Comparison of ENCODE assay signal across 1 cellular context in the genomic region with DNA sequence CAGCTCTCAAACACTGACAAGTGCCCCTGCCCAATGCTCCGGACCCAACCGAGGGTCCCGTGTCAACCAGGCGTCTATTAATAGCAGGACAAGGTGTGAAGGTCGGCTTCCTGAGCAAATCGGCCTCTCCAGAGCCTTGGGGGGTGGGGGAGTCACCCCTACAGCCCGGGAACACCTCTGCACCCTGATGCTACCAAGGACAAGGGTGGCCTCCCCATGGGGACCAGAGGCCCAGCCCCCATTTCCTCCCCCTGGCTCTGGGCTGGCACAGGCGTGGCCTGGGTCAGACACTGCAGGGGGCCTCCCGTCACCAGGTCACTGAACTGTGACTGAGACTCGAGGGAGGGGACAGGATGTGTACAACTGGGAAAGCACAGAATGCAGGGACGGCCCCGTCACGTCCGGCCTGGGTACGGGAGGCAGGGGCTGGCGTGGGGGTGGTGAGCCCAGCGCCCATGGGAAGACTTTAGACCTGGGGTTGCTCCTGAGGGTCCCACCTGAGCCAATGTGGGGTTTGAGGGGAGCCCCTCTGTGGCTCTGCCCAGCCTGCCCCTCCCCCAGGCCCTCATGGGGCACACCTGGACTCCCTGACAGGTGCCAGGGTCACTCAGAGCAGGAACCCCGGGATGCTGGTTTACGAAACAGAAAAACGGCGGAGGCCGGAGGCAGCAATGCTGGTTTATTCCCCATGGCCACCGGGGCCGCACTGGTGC.
TF ChIP-seq lines count a peak whose summit lies in the region.

No MANE protein-coding gene starts in this region.

TF ChIP-seq in K562, 482 proteins besides CTCF, POLR2A, EP300 and RAD21 (continued from another document):
- TF ChIP-seq ZNF311 (CRISPR knock-in tag; IDR thresholded peaks at IDR 0.05) (no peak), ERF (CRISPR knock-in tag; IDR thresholded peaks at IDR 0.05) (peak; percentile 58; the same call in 1 of the 2 replicates), RHOXF2B (CRISPR knock-in tag; conservative IDR thresholded peaks at IDR 0.05) (no peak), CHCHD3 (CRISPR knock-in tag; IDR thresholded peaks at IDR 0.05) (no peak), POLR2G (IDR thresholded peaks at IDR 0.05; ENCODE audit: low read depth, low read length) (peak; percentile 47), BRD4 (IDR thresholded peaks at IDR 0.05) (peak; percentile 87; the same call in 1 of the 2 replicates), ELF4 (CRISPR knock-in tag; IDR thresholded peaks at IDR 0.05) (0 out of 2 replicates have a peak, but pooled peaks have one; percentile 21), NFRKB (IDR thresholded peaks at IDR 0.05; ENCODE audit: low read depth) (no peak), ZNF561 (CRISPR knock-in tag; conservative IDR thresholded peaks at IDR 0.05) (no peak), FOSL1 (tag; conservative IDR thresholded peaks at IDR 0.05) (0 out of 2 replicates have a peak, but pooled peaks have one; percentile 15), FOXM1 (IDR thresholded peaks at IDR 0.05; ENCODE audit: low read depth) (no peak), FOXM1 (CRISPR knock-in tag; IDR thresholded peaks at IDR 0.05; ENCODE audit: low read depth) (0 out of 2 replicates have a peak, but pooled peaks have one; percentile 22), ZNF431 (CRISPR knock-in tag; IDR thresholded peaks at IDR 0.05) (no peak), KAT7 (CRISPR knock-in tag; IDR thresholded peaks at IDR 0.05; ENCODE audit: borderline replicate concordance) (no peak), ZNF583 (CRISPR knock-in tag; IDR thresholded peaks at IDR 0.05) (0 out of 2 replicates have a peak, but pooled peaks have one; percentile 38), TBL1XR1 (IDR thresholded peaks at IDR 0.05; ENCODE audit: low read length in 2 of 2) (no peak), SMARCA5 (IDR thresholded peaks at IDR 0.05) (0 out of 2 replicates have a peak, but pooled peaks have one; percentile 19), PHB (CRISPR knock-in tag; IDR thresholded peaks at IDR 0.05) (no peak), HDAC1 (IDR thresholded peaks at IDR 0.05) (peak in 1 of 2 experiments; percentile 16; a peak in 2 of 4 replicates), ZNF184 (CRISPR knock-in tag; IDR thresholded peaks at IDR 0.05) (no peak), LEF1 (IDR thresholded peaks at IDR 0.05) (0 out of 2 replicates have a peak, but pooled peaks have one; percentile 49), ZNF444 (CRISPR knock-in tag; IDR thresholded peaks at IDR 0.05) (0 out of 2 replicates have a peak, but pooled peaks have one; percentile 17), CC2D1A (IDR thresholded peaks at IDR 0.05) (no peak), PCBP1 (IDR thresholded peaks at IDR 0.05; ENCODE audit: low read depth, low read length, poor library complexity, severe bottlenecking) (no peak), BCOR (IDR thresholded peaks at IDR 0.05) (no peak)
- TF ChIP-seq, protein P1, sequence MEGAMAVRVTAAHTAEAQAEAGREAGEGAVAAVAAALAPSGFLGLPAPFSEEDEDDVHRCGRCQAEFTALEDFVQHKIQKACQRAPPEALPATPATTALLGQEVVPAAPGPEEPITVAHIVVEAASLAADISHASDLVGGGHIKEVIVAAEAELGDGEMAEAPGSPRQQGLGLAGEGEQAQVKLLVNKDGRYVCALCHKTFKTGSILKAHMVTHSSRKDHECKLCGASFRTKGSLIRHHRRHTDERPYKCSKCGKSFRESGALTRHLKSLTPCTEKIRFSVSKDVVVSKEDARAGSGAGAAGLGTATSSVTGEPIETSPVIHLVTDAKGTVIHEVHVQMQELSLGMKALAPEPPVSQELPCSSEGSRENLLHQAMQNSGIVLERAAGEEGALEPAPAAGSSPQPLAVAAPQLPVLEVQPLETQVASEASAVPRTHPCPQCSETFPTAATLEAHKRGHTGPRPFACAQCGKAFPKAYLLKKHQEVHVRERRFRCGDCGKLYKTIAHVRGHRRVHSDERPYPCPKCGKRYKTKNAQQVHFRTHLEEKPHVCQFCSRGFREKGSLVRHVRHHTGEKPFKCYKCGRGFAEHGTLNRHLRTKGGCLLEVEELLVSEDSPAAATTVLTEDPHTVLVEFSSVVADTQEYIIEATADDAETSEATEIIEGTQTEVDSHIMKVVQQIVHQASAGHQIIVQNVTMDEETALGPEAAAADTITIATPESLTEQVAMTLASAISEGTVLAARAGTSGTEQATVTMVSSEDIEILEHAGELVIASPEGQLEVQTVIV (CRISPR knock-in tag; IDR thresholded peaks at IDR 0.05; ENCODE audit: borderline replicate concordance): no peak
- TF ChIP-seq, protein P2, sequence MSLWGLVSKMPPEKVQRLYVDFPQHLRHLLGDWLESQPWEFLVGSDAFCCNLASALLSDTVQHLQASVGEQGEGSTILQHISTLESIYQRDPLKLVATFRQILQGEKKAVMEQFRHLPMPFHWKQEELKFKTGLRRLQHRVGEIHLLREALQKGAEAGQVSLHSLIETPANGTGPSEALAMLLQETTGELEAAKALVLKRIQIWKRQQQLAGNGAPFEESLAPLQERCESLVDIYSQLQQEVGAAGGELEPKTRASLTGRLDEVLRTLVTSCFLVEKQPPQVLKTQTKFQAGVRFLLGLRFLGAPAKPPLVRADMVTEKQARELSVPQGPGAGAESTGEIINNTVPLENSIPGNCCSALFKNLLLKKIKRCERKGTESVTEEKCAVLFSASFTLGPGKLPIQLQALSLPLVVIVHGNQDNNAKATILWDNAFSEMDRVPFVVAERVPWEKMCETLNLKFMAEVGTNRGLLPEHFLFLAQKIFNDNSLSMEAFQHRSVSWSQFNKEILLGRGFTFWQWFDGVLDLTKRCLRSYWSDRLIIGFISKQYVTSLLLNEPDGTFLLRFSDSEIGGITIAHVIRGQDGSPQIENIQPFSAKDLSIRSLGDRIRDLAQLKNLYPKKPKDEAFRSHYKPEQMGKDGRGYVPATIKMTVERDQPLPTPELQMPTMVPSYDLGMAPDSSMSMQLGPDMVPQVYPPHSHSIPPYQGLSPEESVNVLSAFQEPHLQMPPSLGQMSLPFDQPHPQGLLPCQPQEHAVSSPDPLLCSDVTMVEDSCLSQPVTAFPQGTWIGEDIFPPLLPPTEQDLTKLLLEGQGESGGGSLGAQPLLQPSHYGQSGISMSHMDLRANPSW (CRISPR knock-in tag; IDR thresholded peaks at IDR 0.05): no peak
- TF ChIP-seq, protein P3, sequence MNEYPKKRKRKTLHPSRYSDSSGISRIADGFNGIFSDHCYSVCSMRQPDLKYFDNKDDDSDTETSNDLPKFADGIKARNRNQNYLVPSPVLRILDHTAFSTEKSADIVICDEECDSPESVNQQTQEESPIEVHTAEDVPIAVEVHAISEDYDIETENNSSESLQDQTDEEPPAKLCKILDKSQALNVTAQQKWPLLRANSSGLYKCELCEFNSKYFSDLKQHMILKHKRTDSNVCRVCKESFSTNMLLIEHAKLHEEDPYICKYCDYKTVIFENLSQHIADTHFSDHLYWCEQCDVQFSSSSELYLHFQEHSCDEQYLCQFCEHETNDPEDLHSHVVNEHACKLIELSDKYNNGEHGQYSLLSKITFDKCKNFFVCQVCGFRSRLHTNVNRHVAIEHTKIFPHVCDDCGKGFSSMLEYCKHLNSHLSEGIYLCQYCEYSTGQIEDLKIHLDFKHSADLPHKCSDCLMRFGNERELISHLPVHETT (CRISPR knock-in tag; conservative IDR thresholded peaks at IDR 0.05 in 1 of 2, IDR thresholded peaks at IDR 0.05 in 1 of 2): no peak
- TF ChIP-seq, protein P4, sequence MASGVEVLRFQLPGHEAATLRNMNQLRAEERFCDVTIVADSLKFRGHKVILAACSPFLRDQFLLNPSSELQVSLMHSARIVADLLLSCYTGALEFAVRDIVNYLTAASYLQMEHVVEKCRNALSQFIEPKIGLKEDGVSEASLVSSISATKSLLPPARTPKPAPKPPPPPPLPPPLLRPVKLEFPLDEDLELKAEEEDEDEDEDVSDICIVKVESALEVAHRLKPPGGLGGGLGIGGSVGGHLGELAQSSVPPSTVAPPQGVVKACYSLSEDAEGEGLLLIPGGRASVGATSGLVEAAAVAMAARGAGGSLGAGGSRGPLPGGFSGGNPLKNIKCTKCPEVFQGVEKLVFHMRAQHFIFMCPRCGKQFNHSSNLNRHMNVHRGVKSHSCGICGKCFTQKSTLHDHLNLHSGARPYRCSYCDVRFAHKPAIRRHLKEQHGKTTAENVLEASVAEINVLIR (CRISPR knock-in tag; IDR thresholded peaks at IDR 0.05): no peak; the same call in 1 of the 2 replicates
- TF ChIP-seq, protein P5, sequence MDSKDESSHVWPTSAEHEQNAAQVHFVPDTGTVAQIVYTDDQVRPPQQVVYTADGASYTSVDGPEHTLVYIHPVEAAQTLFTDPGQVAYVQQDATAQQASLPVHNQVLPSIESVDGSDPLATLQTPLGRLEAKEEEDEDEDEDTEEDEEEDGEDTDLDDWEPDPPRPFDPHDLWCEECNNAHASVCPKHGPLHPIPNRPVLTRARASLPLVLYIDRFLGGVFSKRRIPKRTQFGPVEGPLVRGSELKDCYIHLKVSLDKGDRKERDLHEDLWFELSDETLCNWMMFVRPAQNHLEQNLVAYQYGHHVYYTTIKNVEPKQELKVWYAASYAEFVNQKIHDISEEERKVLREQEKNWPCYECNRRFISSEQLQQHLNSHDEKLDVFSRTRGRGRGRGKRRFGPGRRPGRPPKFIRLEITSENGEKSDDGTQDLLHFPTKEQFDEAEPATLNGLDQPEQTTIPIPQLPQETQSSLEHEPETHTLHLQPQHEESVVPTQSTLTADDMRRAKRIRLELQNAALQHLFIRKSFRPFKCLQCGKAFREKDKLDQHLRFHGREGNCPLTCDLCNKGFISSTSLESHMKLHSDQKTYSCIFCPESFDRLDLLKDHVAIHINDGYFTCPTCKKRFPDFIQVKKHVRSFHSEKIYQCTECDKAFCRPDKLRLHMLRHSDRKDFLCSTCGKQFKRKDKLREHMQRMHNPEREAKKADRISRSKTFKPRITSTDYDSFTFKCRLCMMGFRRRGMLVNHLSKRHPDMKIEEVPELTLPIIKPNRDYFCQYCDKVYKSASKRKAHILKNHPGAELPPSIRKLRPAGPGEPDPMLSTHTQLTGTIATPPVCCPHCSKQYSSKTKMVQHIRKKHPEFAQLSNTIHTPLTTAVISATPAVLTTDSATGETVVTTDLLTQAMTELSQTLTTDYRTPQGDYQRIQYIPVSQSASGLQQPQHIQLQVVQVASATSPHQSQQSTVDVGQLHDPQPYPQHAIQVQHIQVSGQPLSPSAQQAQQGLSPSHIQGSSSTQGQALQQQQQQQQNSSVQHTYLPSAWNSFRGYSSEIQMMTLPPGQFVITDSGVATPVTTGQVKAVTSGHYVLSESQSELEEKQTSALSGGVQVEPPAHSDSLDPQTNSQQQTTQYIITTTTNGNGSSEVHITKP (IDR thresholded peaks at IDR 0.05; ENCODE audit: partially characterized antibody): peak; percentile 57
- TF ChIP-seq, protein P6, sequence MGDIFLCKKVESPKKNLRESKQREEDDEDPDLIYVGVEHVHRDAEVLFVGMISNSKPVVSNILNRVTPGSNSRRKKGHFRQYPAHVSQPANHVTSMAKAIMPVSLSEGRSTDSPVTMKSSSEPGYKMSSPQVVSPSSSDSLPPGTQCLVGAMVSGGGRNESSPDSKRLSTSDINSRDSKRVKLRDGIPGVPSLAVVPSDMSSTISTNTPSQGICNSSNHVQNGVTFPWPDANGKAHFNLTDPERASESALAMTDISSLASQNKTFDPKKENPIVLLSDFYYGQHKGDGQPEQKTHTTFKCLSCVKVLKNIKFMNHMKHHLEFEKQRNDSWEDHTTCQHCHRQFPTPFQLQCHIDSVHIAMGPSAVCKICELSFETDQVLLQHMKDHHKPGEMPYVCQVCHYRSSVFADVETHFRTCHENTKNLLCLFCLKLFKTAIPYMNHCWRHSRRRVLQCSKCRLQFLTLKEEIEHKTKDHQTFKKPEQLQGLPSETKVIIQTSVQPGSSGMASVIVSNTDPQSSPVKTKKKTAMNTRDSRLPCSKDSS (IDR thresholded peaks at IDR 0.05; ENCODE audit: low read depth, partially characterized antibody): no peak
- TF ChIP-seq, protein P7, sequence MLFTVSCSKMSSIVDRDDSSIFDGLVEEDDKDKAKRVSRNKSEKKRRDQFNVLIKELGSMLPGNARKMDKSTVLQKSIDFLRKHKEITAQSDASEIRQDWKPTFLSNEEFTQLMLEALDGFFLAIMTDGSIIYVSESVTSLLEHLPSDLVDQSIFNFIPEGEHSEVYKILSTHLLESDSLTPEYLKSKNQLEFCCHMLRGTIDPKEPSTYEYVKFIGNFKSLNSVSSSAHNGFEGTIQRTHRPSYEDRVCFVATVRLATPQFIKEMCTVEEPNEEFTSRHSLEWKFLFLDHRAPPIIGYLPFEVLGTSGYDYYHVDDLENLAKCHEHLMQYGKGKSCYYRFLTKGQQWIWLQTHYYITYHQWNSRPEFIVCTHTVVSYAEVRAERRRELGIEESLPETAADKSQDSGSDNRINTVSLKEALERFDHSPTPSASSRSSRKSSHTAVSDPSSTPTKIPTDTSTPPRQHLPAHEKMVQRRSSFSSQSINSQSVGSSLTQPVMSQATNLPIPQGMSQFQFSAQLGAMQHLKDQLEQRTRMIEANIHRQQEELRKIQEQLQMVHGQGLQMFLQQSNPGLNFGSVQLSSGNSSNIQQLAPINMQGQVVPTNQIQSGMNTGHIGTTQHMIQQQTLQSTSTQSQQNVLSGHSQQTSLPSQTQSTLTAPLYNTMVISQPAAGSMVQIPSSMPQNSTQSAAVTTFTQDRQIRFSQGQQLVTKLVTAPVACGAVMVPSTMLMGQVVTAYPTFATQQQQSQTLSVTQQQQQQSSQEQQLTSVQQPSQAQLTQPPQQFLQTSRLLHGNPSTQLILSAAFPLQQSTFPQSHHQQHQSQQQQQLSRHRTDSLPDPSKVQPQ (CRISPR knock-in tag; IDR thresholded peaks at IDR 0.05; ENCODE audit: borderline replicate concordance): no peak
- TF ChIP-seq, protein P8, sequence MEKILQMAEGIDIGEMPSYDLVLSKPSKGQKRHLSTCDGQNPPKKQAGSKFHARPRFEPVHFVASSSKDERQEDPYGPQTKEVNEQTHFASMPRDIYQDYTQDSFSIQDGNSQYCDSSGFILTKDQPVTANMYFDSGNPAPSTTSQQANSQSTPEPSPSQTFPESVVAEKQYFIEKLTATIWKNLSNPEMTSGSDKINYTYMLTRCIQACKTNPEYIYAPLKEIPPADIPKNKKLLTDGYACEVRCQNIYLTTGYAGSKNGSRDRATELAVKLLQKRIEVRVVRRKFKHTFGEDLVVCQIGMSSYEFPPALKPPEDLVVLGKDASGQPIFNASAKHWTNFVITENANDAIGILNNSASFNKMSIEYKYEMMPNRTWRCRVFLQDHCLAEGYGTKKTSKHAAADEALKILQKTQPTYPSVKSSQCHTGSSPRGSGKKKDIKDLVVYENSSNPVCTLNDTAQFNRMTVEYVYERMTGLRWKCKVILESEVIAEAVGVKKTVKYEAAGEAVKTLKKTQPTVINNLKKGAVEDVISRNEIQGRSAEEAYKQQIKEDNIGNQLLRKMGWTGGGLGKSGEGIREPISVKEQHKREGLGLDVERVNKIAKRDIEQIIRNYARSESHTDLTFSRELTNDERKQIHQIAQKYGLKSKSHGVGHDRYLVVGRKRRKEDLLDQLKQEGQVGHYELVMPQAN (IDR thresholded peaks at IDR 0.05; ENCODE audit: borderline replicate concordance): peak; percentile 41; the same call in 1 of the 2 replicates
- TF ChIP-seq, protein P9, sequence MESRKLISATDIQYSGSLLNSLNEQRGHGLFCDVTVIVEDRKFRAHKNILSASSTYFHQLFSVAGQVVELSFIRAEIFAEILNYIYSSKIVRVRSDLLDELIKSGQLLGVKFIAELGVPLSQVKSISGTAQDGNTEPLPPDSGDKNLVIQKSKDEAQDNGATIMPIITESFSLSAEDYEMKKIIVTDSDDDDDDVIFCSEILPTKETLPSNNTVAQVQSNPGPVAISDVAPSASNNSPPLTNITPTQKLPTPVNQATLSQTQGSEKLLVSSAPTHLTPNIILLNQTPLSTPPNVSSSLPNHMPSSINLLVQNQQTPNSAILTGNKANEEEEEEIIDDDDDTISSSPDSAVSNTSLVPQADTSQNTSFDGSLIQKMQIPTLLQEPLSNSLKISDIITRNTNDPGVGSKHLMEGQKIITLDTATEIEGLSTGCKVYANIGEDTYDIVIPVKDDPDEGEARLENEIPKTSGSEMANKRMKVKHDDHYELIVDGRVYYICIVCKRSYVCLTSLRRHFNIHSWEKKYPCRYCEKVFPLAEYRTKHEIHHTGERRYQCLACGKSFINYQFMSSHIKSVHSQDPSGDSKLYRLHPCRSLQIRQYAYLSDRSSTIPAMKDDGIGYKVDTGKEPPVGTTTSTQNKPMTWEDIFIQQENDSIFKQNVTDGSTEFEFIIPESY (CRISPR knock-in tag; IDR thresholded peaks at IDR 0.05): peak; percentile 29; the same call in 1 of the 2 replicates
